1 cellular context compared by ENCODE assay signal in the genomic region with DNA sequence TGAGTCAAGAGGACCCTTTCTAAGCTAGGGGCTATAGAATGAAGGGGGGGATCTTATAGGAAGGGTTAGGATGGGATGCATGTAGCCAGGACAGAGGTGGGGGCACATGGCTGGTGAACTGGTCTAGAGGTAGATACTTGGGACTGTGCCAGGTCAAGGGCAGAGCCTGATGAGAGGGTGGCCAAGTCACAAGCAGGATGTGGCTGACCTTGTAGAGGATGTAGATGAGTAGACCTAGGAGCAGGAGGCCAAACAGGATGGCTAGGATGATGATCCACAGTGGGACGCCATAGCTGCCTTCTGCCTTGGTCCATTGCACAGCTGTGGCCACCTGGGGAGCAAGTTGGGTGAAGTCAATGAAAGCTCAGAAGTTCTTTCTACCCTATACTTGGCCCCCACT.
TF ChIP-seq lines count a peak whose summit lies in the region.

No MANE protein-coding gene starts in this region.

TF ChIP-seq in IMR-90, 13 proteins besides CTCF, POLR2A, EP300 and RAD21:
- TF ChIP-seq NFE2L2 (IDR thresholded peaks at IDR 0.05; ENCODE audit: low read depth, low read length) (no peak), FOS (IDR thresholded peaks at IDR 0.05; ENCODE audit: low read depth, low read length) (no peak), BHLHE40 (IDR thresholded peaks at IDR 0.05; ENCODE audit: low read depth, low read length) (no peak), MAZ (IDR thresholded peaks at IDR 0.05; ENCODE audit: borderline replicate concordance, low read depth, low read length) (no peak), SMC3 (IDR thresholded peaks at IDR 0.05; ENCODE audit: low read depth, low read length) (no peak), MXI1 (IDR thresholded peaks at IDR 0.05; ENCODE audit: borderline replicate concordance, low read depth, low read length) (no peak), RCOR1 (IDR thresholded peaks at IDR 0.05; ENCODE audit: insufficient replicate concordance, low read length) (no peak), RFX5 (IDR thresholded peaks at IDR 0.05; ENCODE audit: low read depth, low read length) (no peak), USF2 (IDR thresholded peaks at IDR 0.05; ENCODE audit: low read depth, low read length) (no peak), ELK1 (IDR thresholded peaks at IDR 0.05; ENCODE audit: borderline replicate concordance, low read depth, low read length) (no peak), CHD1 (IDR thresholded peaks at IDR 0.05; ENCODE audit: low read depth, low read length) (no peak), CEBPB (IDR thresholded peaks at IDR 0.05; ENCODE audit: low read depth, low read length) (no peak), MAFK (IDR thresholded peaks at IDR 0.05; ENCODE audit: low read depth, low read length) (no peak)
